ENCODE assay signal across 26 cellular contexts in the genomic region with DNA sequence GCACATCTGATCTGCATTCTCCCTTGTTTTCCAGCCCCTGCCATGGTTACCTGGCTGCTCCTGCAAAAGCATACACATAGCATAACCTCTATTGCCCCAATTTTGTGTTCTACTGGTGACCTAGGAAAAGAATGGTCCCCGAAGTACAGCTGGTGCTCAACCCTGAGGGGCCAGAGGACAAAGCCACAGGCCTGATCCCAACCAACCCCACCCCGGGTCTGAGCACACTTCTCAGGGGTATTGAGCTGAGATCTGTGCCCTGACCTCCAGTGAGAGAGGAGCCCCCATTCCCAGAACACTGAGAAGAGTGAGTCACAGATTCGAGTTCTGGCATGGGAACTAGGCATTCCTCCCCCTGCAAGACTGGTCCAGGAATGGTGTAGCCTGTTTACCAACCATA.
"Had no signal": no experiment of that assay in that cellular context is flagged by ENCODE, and none has a peak within 500 bp of the region (broad histone marks: within the 10 kb centered on the region; RNA-seq: fewer than 3 reads in every experiment).

No MANE protein-coding gene starts in this region.

- H3K27ac ChIP-seq: PC-9, RWPE1, SJSA1 had no signal

- H3K9me3 ChIP-seq: MG63, SJSA1, SK-N-SH had no signal

- DNase-seq: Kasumi-1, KG1, MG63, NCI-H1092, NCI-H1105, NCI-H1417 treated with DMSO at 0.1 percent for 48 hours, NCI-H1694 treated with DMSO at 0.1 percent for 48 hours, NCI-H187 treated with DMSO at 0.1 percent for 48 hours, NCI-H2029, NCI-H2081, NCI-H2171 treated with DMSO at 0.1 percent for 48 hours, NCI-H2227 treated with DMSO at 0.1 percent for 48 hours, NCI-H345, NCI-H446, NCI-H510A treated with DMSO at 0.1 percent for 48 hours, NCI-H524 treated with DMSO at 0.1 percent for 48 hours, NCI-H526 treated with DMSO at 0.1 percent for 48 hours, NCI-H774, PC-9, SHP77 treated with DMSO at 0.1 percent for 48 hours, SK-N-SH had no signal

- ATAC-seq: K562, Panc1, Right ventricle myocardium inferior had no signal

- H3K27me3 ChIP-seq: MG63, SJSA1 had no signal

- H3K36me3 ChIP-seq: MG63, SJSA1 had no signal

- H3K4me3 ChIP-seq: K562, MG63, PC-9, SJSA1 had no signal

- H3K4me1 ChIP-seq: SJSA1 had no signal
